In the genomic region with DNA sequence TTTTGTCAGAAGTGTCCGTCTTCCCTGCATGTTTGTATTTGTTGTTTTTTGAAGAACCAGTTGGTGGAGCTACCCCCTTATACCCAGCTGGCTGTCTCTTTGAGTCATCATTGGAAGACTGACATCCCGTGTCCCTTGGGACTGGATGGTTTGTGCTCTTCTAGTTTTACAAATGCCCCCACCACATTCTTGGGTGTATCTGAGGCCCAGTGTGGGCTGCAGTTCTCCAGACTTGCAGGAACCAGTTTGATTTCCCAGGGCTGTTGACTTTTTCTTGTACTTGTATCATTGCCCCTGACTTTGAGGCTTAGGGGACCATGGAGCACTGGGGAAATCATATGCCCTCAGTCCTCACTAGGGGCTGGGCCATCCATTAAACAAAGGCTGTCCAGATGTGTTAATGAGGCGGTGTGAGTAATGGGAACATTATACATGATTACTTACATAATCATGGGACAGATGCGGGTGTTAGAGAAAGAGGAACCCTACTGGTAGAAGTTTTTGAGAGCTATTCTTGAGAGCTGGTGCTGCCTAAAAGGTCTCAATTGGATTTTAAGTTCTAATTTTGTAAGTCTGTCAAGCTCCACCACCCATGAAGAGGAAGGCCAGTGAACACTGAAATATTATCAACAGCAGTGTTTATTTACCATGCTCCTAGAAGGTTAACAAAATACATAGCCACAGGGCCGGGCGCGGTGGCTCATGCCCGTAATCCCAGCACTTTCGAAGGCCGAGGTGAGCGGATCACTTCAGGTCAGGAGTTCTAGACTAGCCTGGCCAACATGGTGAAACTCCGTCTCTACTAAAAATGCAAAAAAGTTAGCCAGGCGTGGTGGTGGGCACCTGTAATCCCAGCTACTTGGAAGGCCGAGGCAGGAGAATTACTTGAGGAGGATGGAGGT, we compare ENCODE assay signal across 8 cellular contexts. TPM values are rescaled to one million over a fixed set of nuclear protein-coding genes. Genes with fewer than 3 reads are reported as not detected.
DNase-seq lines count a peak whose midpoint lies in the region; ATAC-seq and TF ChIP-seq lines count a peak whose summit lies in the region.

No MANE protein-coding gene starts in this region.

- peak overlapping the region; percentile 73 for H3K4me3 Mint-ChIP-seq in activated naive CD4-positive, alpha-beta T cell treated with anti-CD3 and anti-CD28 coated beads, Interleukin-2, amount 50 U/mL, for 24 hours
- peak overlapping the region; percentile 41 for H3K4me3 Mint-ChIP-seq in activated T-helper 1 cell treated with anti-CD3 and anti-CD28 coated beads, Interleukin-12 subunit alpha, Interleukin-12 subunit beta, Interleukin-2, Interleukin-4 antibody, amounts not matched to agents 30 ng/mL and 10 ng/mL and 1 ng/mL, durations not matched to agents 14 hours and 24 hours and 36 hours
- H3K4me3 Mint-ChIP-seq in natural killer cell = peak overlapping the region; percentile 56

- H3K27me3 ChIP-seq in ascending aorta = no peaks in the 10 kb centered on the region

- DNase-seq in activated naive CD4-positive, alpha-beta T cell treated with Interleukin-2 at 50 U/mL for 16 hours = no peak
- no peak for DNase-seq in activated T-helper 1 cell treated with anti-CD3 and anti-CD28 coated beads, Interleukin-12 subunit alpha, Interleukin-12 subunit beta, Interleukin-2, Interleukin-4 antibody, amounts not matched to agents 30 ng/mL and 10 ng/mL and 1 ng/mL, durations not matched to agents 14 hours and 24 hours and 36 hours (ENCODE audit: low spot score)
- DNase-seq in natural killer cell (no peak), ascending aorta (ENCODE audit: low spot score in 2 of 2) (no peak)

- intact Hi-C loops in activated T-helper 1 cell treated with anti-CD3 and anti-CD28 coated beads, Interleukin-12 subunit alpha, Interleukin-12 subunit beta, Interleukin-2, Interleukin-4 antibody, amounts not matched to agents 30 ng/mL and 10 ng/mL and 1 ng/mL, durations not matched to agents 14 hours and 24 hours and 36 hours (cut with micrococcal nuclease) = loop anchor here (5.0 kb wide), 1 partner anchor 1068 kb away; no protein-coding TSS in a partner anchor
- intact Hi-C loops in natural killer cell (cut with micrococcal nuclease) (no loop called here), ascending aorta (cut with DNase I) (no loop called here)

- TF ChIP-seq CTCF in natural killer cell (IDR thresholded peaks at IDR 0.05) (no peak), ascending aorta (IDR thresholded peaks at IDR 0.05) (no peak)

- ATAC-seq in HG03460 (IDR thresholded peaks at IDR 0.05; ENCODE audit: unreplicated experiment) (peak; percentile 35), natural killer cell (no peak), GM21367 (IDR thresholded peaks at IDR 0.05; ENCODE audit: unreplicated experiment) (no peak), GM18907 (IDR thresholded peaks at IDR 0.05; ENCODE audit: unreplicated experiment) (no peak)

- H3K4me1 Mint-ChIP-seq in activated naive CD4-positive, alpha-beta T cell treated with anti-CD3 and anti-CD28 coated beads, Interleukin-2, amount 50 U/mL, for 24 hours = peaks cover 100% of the 10 kb centered on the region
- H3K4me1 Mint-ChIP-seq in activated T-helper 1 cell treated with anti-CD3 and anti-CD28 coated beads, Interleukin-12 subunit alpha, Interleukin-12 subunit beta, Interleukin-2, Interleukin-4 antibody, amounts not matched to agents 30 ng/mL and 10 ng/mL and 1 ng/mL, durations not matched to agents 14 hours and 24 hours and 36 hours (ENCODE audit: low read depth) = peaks cover 98% of the 10 kb centered on the region
- H3K4me1 Mint-ChIP-seq in natural killer cell = peaks cover 91 to 100% of the 10 kb centered on the region in 2 donors

- H3K36me3 ChIP-seq in ascending aorta = no peaks in the 10 kb centered on the region

- H3K4me3 ChIP-seq in ascending aorta = no peak overlapping the region

- H3K4me1 ChIP-seq in ascending aorta = peaks cover 0 to 4% of the 10 kb centered on the region in 2 donors

- H3K27me3 Mint-ChIP-seq in activated naive CD4-positive, alpha-beta T cell treated with anti-CD3 and anti-CD28 coated beads, Interleukin-2, amount 50 U/mL, for 24 hours = no peaks in the 10 kb centered on the region
- H3K27me3 Mint-ChIP-seq in activated T-helper 1 cell treated with anti-CD3 and anti-CD28 coated beads, Interleukin-12 subunit alpha, Interleukin-12 subunit beta, Interleukin-2, Interleukin-4 antibody, amounts not matched to agents 30 ng/mL and 10 ng/mL and 1 ng/mL, durations not matched to agents 14 hours and 24 hours and 36 hours (ENCODE audit: insufficient read depth) = no peaks in the 10 kb centered on the region
- no peaks in the 10 kb centered on the region for H3K27me3 Mint-ChIP-seq in natural killer cell (ENCODE audit: low read depth in 2 of 2)

- no peak overlapping the region for H3K27ac ChIP-seq in ascending aorta

- H3K27ac Mint-ChIP-seq in activated naive CD4-positive, alpha-beta T cell treated with anti-CD3 and anti-CD28 coated beads, Interleukin-2, amount 50 U/mL, for 24 hours = peak overlapping the region; percentile 88
- peak overlapping the region; percentile 92 for H3K27ac Mint-ChIP-seq in activated T-helper 1 cell treated with anti-CD3 and anti-CD28 coated beads, Interleukin-12 subunit alpha, Interleukin-12 subunit beta, Interleukin-2, Interleukin-4 antibody, amounts not matched to agents 30 ng/mL and 10 ng/mL and 1 ng/mL, durations not matched to agents 14 hours and 24 hours and 36 hours
- H3K27ac Mint-ChIP-seq in natural killer cell = peak overlapping the region; percentile 93 to 99

- peaks cover 18% of the 10 kb centered on the region for H3K36me3 Mint-ChIP-seq in activated naive CD4-positive, alpha-beta T cell treated with anti-CD3 and anti-CD28 coated beads, Interleukin-2, amount 50 U/mL, for 24 hours
- peaks cover 63% of the 10 kb centered on the region for H3K36me3 Mint-ChIP-seq in activated T-helper 1 cell treated with anti-CD3 and anti-CD28 coated beads, Interleukin-12 subunit alpha, Interleukin-12 subunit beta, Interleukin-2, Interleukin-4 antibody, amounts not matched to agents 30 ng/mL and 10 ng/mL and 1 ng/mL, durations not matched to agents 14 hours and 24 hours and 36 hours (ENCODE audit: low read depth)
- no peaks in the 10 kb centered on the region for H3K36me3 Mint-ChIP-seq in natural killer cell

- H3K9me3 ChIP-seq in ascending aorta = no peaks in the 10 kb centered on the region

- no peaks in the 10 kb centered on the region for H3K9me3 Mint-ChIP-seq in activated naive CD4-positive, alpha-beta T cell treated with anti-CD3 and anti-CD28 coated beads, Interleukin-2, amount 50 U/mL, for 24 hours
- H3K9me3 Mint-ChIP-seq in activated T-helper 1 cell treated with anti-CD3 and anti-CD28 coated beads, Interleukin-12 subunit alpha, Interleukin-12 subunit beta, Interleukin-2, Interleukin-4 antibody, amounts not matched to agents 30 ng/mL and 10 ng/mL and 1 ng/mL, durations not matched to agents 14 hours and 24 hours and 36 hours = no peaks in the 10 kb centered on the region
- no peaks in the 10 kb centered on the region for H3K9me3 Mint-ChIP-seq in natural killer cell

RNA-seq across cellular contexts. Expression of gene JARID2, which starts 8.5 kb away (rescaled TPM):
- 60.5 and 62.5 TPM in 2 replicates for total RNA-seq in activated T-helper 1 cell treated with anti-CD3 and anti-CD28 coated beads, Interleukin-12 subunit alpha, Interleukin-12 subunit beta, Interleukin-2, Interleukin-4 antibody, amounts not matched to agents 30 ng/mL and 10 ng/mL and 1 ng/mL, durations not matched to agents 14 hours and 24 hours and 36 hours
- total RNA-seq in natural killer cell (10 to 100 TPM; 49.9 to 60.9 (median 60.5) TPM), ascending aorta (5.0 TPM)
